Comparison of ENCODE assay signal across 1 cellular context in the genomic region with DNA sequence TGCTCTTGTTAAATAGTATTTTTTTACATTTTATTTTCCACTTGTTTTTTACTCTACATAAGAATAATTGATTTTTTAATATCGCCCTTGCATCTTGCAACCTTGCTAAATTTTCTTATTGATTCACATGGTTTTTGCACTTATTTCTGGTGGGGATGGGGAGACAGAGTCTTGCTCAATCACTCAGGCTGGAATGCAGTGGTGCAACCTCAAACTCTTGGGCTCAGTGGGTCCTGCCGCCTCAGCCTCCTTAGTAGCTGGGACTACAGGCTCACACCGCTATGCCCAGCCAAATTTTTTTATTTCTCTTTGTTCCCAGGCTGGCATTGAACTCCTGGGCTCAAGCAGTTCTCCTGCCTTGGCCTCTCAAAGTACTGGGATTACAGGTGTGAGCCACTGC.
TF ChIP-seq lines count a peak whose summit lies in the region.

No MANE protein-coding gene starts in this region.

TF ChIP-seq in GM23338, 12 proteins besides CTCF, POLR2A, EP300 and RAD21 (continued from another document):
- TF ChIP-seq, protein P1, sequence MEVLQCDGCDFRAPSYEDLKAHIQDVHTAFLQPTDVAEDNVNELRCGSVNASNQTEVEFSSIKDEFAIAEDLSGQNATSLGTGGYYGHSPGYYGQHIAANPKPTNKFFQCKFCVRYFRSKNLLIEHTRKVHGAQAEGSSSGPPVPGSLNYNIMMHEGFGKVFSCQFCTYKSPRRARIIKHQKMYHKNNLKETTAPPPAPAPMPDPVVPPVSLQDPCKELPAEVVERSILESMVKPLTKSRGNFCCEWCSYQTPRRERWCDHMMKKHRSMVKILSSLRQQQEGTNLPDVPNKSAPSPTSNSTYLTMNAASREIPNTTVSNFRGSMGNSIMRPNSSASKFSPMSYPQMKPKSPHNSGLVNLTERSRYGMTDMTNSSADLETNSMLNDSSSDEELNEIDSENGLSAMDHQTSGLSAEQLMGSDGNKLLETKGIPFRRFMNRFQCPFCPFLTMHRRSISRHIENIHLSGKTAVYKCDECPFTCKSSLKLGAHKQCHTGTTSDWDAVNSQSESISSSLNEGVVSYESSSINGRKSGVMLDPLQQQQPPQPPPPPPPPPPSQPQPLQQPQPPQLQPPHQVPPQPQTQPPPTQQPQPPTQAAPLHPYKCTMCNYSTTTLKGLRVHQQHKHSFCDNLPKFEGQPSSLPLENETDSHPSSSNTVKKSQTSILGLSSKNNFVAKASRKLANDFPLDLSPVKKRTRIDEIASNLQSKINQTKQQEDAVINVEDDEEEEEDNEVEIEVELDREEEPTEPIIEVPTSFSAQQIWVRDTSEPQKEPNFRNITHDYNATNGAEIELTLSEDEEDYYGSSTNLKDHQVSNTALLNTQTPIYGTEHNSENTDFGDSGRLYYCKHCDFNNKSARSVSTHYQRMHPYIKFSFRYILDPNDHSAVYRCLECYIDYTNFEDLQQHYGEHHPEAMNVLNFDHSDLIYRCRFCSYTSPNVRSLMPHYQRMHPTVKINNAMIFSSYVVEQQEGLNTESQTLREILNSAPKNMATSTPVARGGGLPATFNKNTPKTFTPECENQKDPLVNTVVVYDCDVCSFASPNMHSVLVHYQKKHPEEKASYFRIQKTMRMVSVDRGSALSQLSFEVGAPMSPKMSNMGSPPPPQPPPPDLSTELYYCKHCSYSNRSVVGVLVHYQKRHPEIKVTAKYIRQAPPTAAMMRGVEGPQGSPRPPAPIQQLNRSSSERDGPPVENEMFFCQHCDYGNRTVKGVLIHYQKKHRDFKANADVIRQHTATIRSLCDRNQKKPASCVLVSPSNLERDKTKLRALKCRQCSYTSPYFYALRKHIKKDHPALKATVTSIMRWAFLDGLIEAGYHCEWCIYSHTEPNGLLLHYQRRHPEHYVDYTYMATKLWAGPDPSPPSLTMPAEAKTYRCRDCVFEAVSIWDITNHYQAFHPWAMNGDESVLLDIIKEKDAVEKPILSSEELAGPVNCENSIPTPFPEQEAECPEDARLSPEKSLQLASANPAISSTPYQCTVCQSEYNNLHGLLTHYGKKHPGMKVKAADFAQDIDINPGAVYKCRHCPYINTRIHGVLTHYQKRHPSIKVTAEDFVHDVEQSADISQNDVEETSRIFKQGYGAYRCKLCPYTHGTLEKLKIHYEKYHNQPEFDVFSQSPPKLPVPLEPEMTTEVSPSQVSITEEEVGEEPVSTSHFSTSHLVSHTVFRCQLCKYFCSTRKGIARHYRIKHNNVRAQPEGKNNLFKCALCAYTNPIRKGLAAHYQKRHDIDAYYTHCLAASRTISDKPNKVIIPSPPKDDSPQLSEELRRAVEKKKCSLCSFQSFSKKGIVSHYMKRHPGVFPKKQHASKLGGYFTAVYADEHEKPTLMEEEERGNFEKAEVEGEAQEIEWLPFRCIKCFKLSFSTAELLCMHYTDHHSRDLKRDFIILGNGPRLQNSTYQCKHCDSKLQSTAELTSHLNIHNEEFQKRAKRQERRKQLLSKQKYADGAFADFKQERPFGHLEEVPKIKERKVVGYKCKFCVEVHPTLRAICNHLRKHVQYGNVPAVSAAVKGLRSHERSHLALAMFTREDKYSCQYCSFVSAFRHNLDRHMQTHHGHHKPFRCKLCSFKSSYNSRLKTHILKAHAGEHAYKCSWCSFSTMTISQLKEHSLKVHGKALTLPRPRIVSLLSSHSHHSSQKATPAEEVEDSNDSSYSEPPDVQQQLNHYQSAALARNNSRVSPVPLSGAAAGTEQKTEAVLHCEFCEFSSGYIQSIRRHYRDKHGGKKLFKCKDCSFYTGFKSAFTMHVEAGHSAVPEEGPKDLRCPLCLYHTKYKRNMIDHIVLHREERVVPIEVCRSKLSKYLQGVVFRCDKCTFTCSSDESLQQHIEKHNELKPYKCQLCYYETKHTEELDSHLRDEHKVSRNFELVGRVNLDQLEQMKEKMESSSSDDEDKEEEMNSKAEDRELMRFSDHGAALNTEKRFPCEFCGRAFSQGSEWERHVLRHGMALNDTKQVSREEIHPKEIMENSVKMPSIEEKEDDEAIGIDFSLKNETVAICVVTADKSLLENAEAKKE (CRISPR knock-in tag; IDR thresholded peaks at IDR 0.05), result no peak
- TF ChIP-seq NANOG (IDR thresholded peaks at IDR 0.05; ENCODE audit: borderline replicate concordance) (no peak), POLR2AphosphoS5 (IDR thresholded peaks at IDR 0.05; ENCODE audit: low read depth) (no peak)
